23 cellular contexts compared by ENCODE assay signal in the genomic region with DNA sequence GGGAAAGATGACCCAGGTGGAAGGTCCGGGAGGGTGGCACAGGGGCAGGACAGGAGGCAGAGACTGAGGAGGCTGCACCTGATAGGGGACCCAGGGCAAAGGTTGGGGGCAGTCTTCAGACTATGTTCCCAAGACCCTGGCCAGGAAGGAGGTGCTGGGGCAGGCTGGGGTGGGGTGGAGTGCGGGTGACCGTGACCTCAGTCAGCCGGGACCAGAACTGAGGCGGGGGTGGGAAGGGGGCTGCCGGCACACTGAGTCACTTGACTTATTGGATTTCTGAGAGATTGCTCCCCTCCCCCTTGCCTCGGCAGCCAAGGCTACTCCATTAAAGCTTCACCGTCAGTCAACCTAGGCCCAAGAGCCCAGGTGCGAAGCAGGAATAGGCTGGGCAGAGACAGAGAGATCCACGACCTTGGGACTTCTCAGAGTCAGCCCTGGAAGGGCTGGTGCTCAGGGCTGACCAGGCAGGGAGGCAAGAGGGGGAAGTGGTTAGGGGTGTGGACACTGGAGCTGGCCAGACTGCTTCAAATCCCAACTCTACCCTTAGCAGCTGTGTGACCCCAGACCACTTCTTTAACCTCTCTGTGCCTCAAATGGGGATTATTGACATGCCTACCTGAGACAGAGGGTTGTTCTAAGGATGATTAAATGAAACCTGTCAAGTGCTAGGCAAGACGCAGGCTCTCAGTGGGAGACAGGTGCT.
"Had no signal": no experiment of that assay in that cellular context is flagged by ENCODE, and none has a peak within 500 bp of the region (broad histone marks: within the 10 kb centered on the region; RNA-seq: fewer than 3 reads in every experiment).

No MANE protein-coding gene starts in this region.

- H3K36me3 ChIP-seq: heart right ventricle, neutrophil, suprapubic skin, upper lobe of left lung had no signal

- H3K9me3 ChIP-seq: heart right ventricle, neutrophil, suprapubic skin, upper lobe of left lung had no signal

- H3K4me3 ChIP-seq: heart right ventricle, lung, suprapubic skin, upper lobe of left lung had no signal

- H3K27ac ChIP-seq: epithelial cell of prostate, heart right ventricle, neutrophil, parathyroid adenoma, suprapubic skin, upper lobe of left lung had no signal

- H3K79me2 ChIP-seq: parathyroid adenoma had no signal

- ATAC-seq: effector memory CD8-positive, alpha-beta T cell; heart right ventricle; left cardiac atrium; stimulated activated naive CD8-positive, alpha-beta T cell treated with anti-CD3 and anti-CD28 coated beads, Interleukin-15, Interleukin-2, amounts not matched to agents 100 U/mL and 50 U/mL, for 24 hours had no signal

- H3K36me3 Mint-ChIP-seq: activated naive CD8-positive, alpha-beta T cell treated with anti-CD3 and anti-CD28 coated beads, Interleukin-2, amount 10 ng/mL, durations not matched to agents 7 days and 5 days had no signal

- DNase-seq: activated CD4-positive, alpha-beta T cell treated with anti-CD3 and anti-CD28 coated beads, Interleukin-2, amount 10 ng/mL, durations not matched to agents 7 days and 5 days; activated naive CD4-positive, alpha-beta T cell; activated naive CD8-positive, alpha-beta T cell treated with anti-CD3 and anti-CD28 coated beads, Interleukin-2, amount 10 ng/mL, durations not matched to agents 7 days and 5 days; dermis blood vessel endothelial cell; effector memory CD8-positive, alpha-beta T cell; heart right ventricle; left cardiac atrium; midbrain; small intestine; stimulated activated CD4-positive, alpha-beta T cell treated with anti-CD3 and anti-CD28 coated beads, Interleukin-4, amount 100 ng/mL, for 4 hours; stimulated activated CD8-positive, alpha-beta memory T cell treated with anti-CD3 and anti-CD28 coated beads, Interleukin-4, amount 100 ng/mL, for 48 hours; stimulated activated naive CD8-positive, alpha-beta T cell treated with anti-CD3 and anti-CD28 coated beads, Interleukin-15, Interleukin-2, amounts not matched to agents 100 U/mL and 50 U/mL, for 24 hours; SW 1271; upper lobe of left lung had no signal

- H3K4me1 ChIP-seq: parathyroid adenoma had no signal

- FAIRE-seq: astrocyte, bronchial epithelial cell, frontal cortex, small intestine had no signal

- H2AFZ ChIP-seq: parathyroid adenoma had no signal

- H3K4me1 Mint-ChIP-seq: activated naive CD8-positive, alpha-beta T cell treated with anti-CD3 and anti-CD28 coated beads, Interleukin-2, amount 10 ng/mL, durations not matched to agents 7 days and 5 days had no signal

- H3K9ac ChIP-seq: parathyroid adenoma had no signal

- H3K9me3 Mint-ChIP-seq: activated CD4-positive, alpha-beta T cell treated with anti-CD3 and anti-CD28 coated beads, Interleukin-2, amount 10 ng/mL, durations not matched to agents 7 days and 5 days; activated naive CD8-positive, alpha-beta T cell treated with anti-CD3 and anti-CD28 coated beads, Interleukin-2, amount 10 ng/mL, durations not matched to agents 7 days and 5 days; activated T-helper 1 cell treated with anti-CD3 and anti-CD28 coated beads, Interleukin-12 subunit alpha, Interleukin-12 subunit beta, Interleukin-2, Interleukin-4 antibody, amounts not matched to agents 30 ng/mL and 10 ng/mL and 1 ng/mL, durations not matched to agents 14 hours and 24 hours and 36 hours; effector memory CD8-positive, alpha-beta T cell had no signal

- H3K4me3 Mint-ChIP-seq: activated CD4-positive, alpha-beta T cell treated with anti-CD3 and anti-CD28 coated beads, Interleukin-2, amount 10 ng/mL, durations not matched to agents 7 days and 5 days; activated naive CD8-positive, alpha-beta T cell treated with anti-CD3 and anti-CD28 coated beads, Interleukin-2, amount 10 ng/mL, durations not matched to agents 7 days and 5 days; activated T-helper 1 cell treated with anti-CD3 and anti-CD28 coated beads, Interleukin-12 subunit alpha, Interleukin-12 subunit beta, Interleukin-2, Interleukin-4 antibody, amounts not matched to agents 30 ng/mL and 10 ng/mL and 1 ng/mL, durations not matched to agents 14 hours and 24 hours and 36 hours; effector memory CD8-positive, alpha-beta T cell had no signal

- H3K27ac Mint-ChIP-seq: activated CD4-positive, alpha-beta T cell treated with anti-CD3 and anti-CD28 coated beads, Interleukin-2, amount 10 ng/mL, durations not matched to agents 7 days and 5 days; activated naive CD8-positive, alpha-beta T cell treated with anti-CD3 and anti-CD28 coated beads, Interleukin-2, amount 10 ng/mL, durations not matched to agents 7 days and 5 days; activated T-helper 1 cell treated with anti-CD3 and anti-CD28 coated beads, Interleukin-12 subunit alpha, Interleukin-12 subunit beta, Interleukin-2, Interleukin-4 antibody, amounts not matched to agents 30 ng/mL and 10 ng/mL and 1 ng/mL, durations not matched to agents 14 hours and 24 hours and 36 hours had no signal
